Comparison of ENCODE assay signal across 9 cellular contexts in the genomic region with DNA sequence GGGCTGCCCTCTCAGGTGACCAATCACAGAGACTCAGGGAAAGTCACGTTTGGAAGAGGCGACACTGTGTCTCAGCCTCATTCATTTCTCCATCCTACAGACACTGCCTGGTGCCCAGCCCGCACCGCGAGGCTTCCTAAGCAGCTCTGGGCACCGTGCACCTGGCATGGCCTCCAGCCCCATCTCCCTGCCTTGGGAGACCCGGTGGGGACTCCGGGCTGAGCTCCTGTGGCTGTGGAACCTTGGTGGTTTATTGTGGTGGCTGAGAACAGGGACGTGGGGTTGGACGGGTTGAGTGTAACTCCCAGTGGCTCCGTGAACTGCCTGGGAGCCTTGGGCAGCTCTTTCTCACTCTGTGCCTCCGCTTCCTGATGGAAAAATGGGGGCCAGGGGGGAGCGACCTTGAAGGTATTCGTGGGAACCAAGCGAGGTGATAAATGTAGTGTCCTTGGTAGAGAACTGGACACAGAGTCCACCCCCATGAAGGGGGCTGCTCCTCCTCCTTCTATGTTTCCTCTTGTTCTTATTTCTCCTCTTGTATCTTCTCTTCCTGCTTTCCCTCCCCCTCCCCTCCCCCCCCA.
DNase-seq lines count a peak whose midpoint lies in the region; ATAC-seq and TF ChIP-seq lines count a peak whose summit lies in the region.
"Had no signal": no experiment of that assay in that cellular context is flagged by ENCODE, and none has a peak within 500 bp of the region (broad histone marks: within the 10 kb centered on the region; RNA-seq: fewer than 3 reads in every experiment).

No MANE protein-coding gene starts in this region.

- CTCF ChIA-PET in activated CD8-positive, alpha-beta T cell treated with anti-CD3 and anti-CD28 coated beads, Interleukin-2, amount 10 ng/mL, durations not matched to agents 7 days and 5 days (lab: Charles Lee), result interaction anchor here (0.6 kb wide), 1 partner anchor 74 kb away, joined by 3 read pairs; no protein-coding TSS in a partner anchor

- H3K4me1 ChIP-seq in lung (ENCODE audit: control insufficient read depth in 2 of 2, insufficient read depth in 2 of 2, low read length in 2 of 2), result peaks cover 0 to 7% of the 10 kb centered on the region in 2 donors
- H3K4me1 ChIP-seq in uterus, result peaks cover 0 to 5% of the 10 kb centered on the region in 2 donors

- H3K36me3 Mint-ChIP-seq in activated naive CD8-positive, alpha-beta T cell treated with anti-CD3 and anti-CD28 coated beads, Interleukin-2, amount 10 ng/mL, durations not matched to agents 7 days and 5 days, result no peaks in the 10 kb centered on the region
- H3K36me3 Mint-ChIP-seq in activated naive CD8-positive, alpha-beta T cell treated with anti-CD3 and anti-CD28 coated beads for 36 hours, result no peaks in the 10 kb centered on the region
- no peaks in the 10 kb centered on the region for H3K36me3 Mint-ChIP-seq in activated CD8-positive, alpha-beta T cell treated with anti-CD3 and anti-CD28 coated beads, Interleukin-2, amount 10 ng/mL, durations not matched to agents 7 days and 5 days (ENCODE audit: low read depth)

- no peak overlapping the region for H3K27ac ChIP-seq in lung (ENCODE audit: low read depth in 1 of 2, low read length in 1 of 2)
- peak overlapping the region; percentile 27 to 48 for H3K27ac ChIP-seq in uterus

- peak; percentile 45 for ATAC-seq in activated naive CD8-positive, alpha-beta T cell treated with anti-CD3 and anti-CD28 coated beads, Interleukin-2, amount 10 ng/mL, durations not matched to agents 7 days and 5 days (ENCODE audit: low read depth)
- ATAC-seq in activated CD8-positive, alpha-beta T cell treated with anti-CD3 and anti-CD28 coated beads, Interleukin-2, amount 10 ng/mL, durations not matched to agents 7 days and 5 days, result peak; percentile 65
- ATAC-seq in lung (ENCODE audit: insufficient read depth, low FRiP score), result no peak
- ATAC-seq in HG03439 (IDR thresholded peaks at IDR 0.05; ENCODE audit: unreplicated experiment), result no peak

- TF ChIP-seq POLR2A in uterus (IDR thresholded peaks at IDR 0.05), result no peak

- H3K27me3 ChIP-seq in lung (ENCODE audit: control insufficient read depth, insufficient read depth) (no peaks in the 10 kb centered on the region), uterus (no peaks in the 10 kb centered on the region)

- H3K4me3 ChIP-seq in lung (no peak overlapping the region), uterus (no peak overlapping the region)

- H3K4me3 Mint-ChIP-seq in activated naive CD8-positive, alpha-beta T cell treated with anti-CD3 and anti-CD28 coated beads, Interleukin-2, amount 10 ng/mL, durations not matched to agents 7 days and 5 days, result no peak overlapping the region
- no peak overlapping the region for H3K4me3 Mint-ChIP-seq in activated naive CD8-positive, alpha-beta T cell treated with anti-CD3 and anti-CD28 coated beads for 36 hours
- no peak overlapping the region for H3K4me3 Mint-ChIP-seq in activated CD8-positive, alpha-beta T cell treated with anti-CD3 and anti-CD28 coated beads, Interleukin-2, amount 10 ng/mL, durations not matched to agents 7 days and 5 days

- TF ChIP-seq CTCF in lung (IDR thresholded peaks at IDR 0.05; ENCODE audit: control extremely low read depth, extremely low read depth) (no peak), uterus (IDR thresholded peaks at IDR 0.05) (no peak)

- peaks cover 1% of the 10 kb centered on the region for H3K27me3 Mint-ChIP-seq in activated naive CD8-positive, alpha-beta T cell treated with anti-CD3 and anti-CD28 coated beads, Interleukin-2, amount 10 ng/mL, durations not matched to agents 7 days and 5 days
- H3K27me3 Mint-ChIP-seq in activated naive CD8-positive, alpha-beta T cell treated with anti-CD3 and anti-CD28 coated beads for 36 hours, result no peaks in the 10 kb centered on the region
- H3K27me3 Mint-ChIP-seq in activated CD8-positive, alpha-beta T cell treated with anti-CD3 and anti-CD28 coated beads, Interleukin-2, amount 10 ng/mL, durations not matched to agents 7 days and 5 days (ENCODE audit: low read depth), result no peaks in the 10 kb centered on the region

- H3K9me3 Mint-ChIP-seq in activated naive CD8-positive, alpha-beta T cell treated with anti-CD3 and anti-CD28 coated beads, Interleukin-2, amount 10 ng/mL, durations not matched to agents 7 days and 5 days, result no peaks in the 10 kb centered on the region
- no peaks in the 10 kb centered on the region for H3K9me3 Mint-ChIP-seq in activated naive CD8-positive, alpha-beta T cell treated with anti-CD3 and anti-CD28 coated beads for 36 hours
- no peaks in the 10 kb centered on the region for H3K9me3 Mint-ChIP-seq in activated CD8-positive, alpha-beta T cell treated with anti-CD3 and anti-CD28 coated beads, Interleukin-2, amount 10 ng/mL, durations not matched to agents 7 days and 5 days (ENCODE audit: insufficient read depth)

- no peaks in the 10 kb centered on the region for H3K9me3 ChIP-seq in lung (ENCODE audit: control insufficient read depth in 2 of 2, insufficient read depth in 1 of 2, low read length in 1 of 2)
- H3K9me3 ChIP-seq in uterus, result no peaks in the 10 kb centered on the region

- peaks cover 6% of the 10 kb centered on the region for H3K4me1 Mint-ChIP-seq in activated naive CD8-positive, alpha-beta T cell treated with anti-CD3 and anti-CD28 coated beads, Interleukin-2, amount 10 ng/mL, durations not matched to agents 7 days and 5 days
- peaks cover 5% of the 10 kb centered on the region for H3K4me1 Mint-ChIP-seq in activated naive CD8-positive, alpha-beta T cell treated with anti-CD3 and anti-CD28 coated beads for 36 hours
- peaks cover 7% of the 10 kb centered on the region for H3K4me1 Mint-ChIP-seq in activated CD8-positive, alpha-beta T cell treated with anti-CD3 and anti-CD28 coated beads, Interleukin-2, amount 10 ng/mL, durations not matched to agents 7 days and 5 days (ENCODE audit: low read depth)

- DNase-seq in activated naive CD8-positive, alpha-beta T cell treated with anti-CD3 and anti-CD28 coated beads, Interleukin-2, amount 10 ng/mL, durations not matched to agents 7 days and 5 days, result peak; percentile 42
- no peak for DNase-seq in activated naive CD8-positive, alpha-beta T cell treated with anti-CD3 and anti-CD28 coated beads for 36 hours
- DNase-seq in activated CD8-positive, alpha-beta T cell treated with anti-CD3 and anti-CD28 coated beads, Interleukin-2, amount 10 ng/mL, durations not matched to agents 7 days and 5 days, result no peak
- peak; percentile 28 for DNase-seq in lung (ENCODE audit: low spot score)
- DNase-seq in uterus, result peak in 1 of 2 donors; percentile 14
- DNase-seq in NCI-H526 treated with DMSO at 0.1 percent for 48 hours (lab: John Stamatoyannopoulos, UW), result no peak
- DNase-seq in NCI-H2196 (lab: John Stamatoyannopoulos, UW; ENCODE audit: unreplicated experiment), result no peak
- DNase-seq: DMS 273 treated with DMSO at 0.1 percent for 48 hours had no signal

- no peak overlapping the region for H3K27ac Mint-ChIP-seq in activated naive CD8-positive, alpha-beta T cell treated with anti-CD3 and anti-CD28 coated beads, Interleukin-2, amount 10 ng/mL, durations not matched to agents 7 days and 5 days
- no peak overlapping the region for H3K27ac Mint-ChIP-seq in activated naive CD8-positive, alpha-beta T cell treated with anti-CD3 and anti-CD28 coated beads for 36 hours
- H3K27ac Mint-ChIP-seq in activated CD8-positive, alpha-beta T cell treated with anti-CD3 and anti-CD28 coated beads, Interleukin-2, amount 10 ng/mL, durations not matched to agents 7 days and 5 days, result no peak overlapping the region

- intact Hi-C loops in uterus (cut with DNase I; ENCODE audit: low total_unique reads), result no loop called here

- H3K36me3 ChIP-seq in lung (ENCODE audit: control insufficient read depth in 2 of 2, insufficient read depth in 2 of 2, low read length in 2 of 2) (peaks cover 0 to 2% of the 10 kb centered on the region in 2 donors), uterus (no peaks in the 10 kb centered on the region)

- WGBS in lung, 2 donors, result 73 to 81% methylated on average over 15 of the region's 15 CpGs

- POLR2A ChIA-PET in activated naive CD8-positive, alpha-beta T cell treated with anti-CD3 and anti-CD28 coated beads, Interleukin-2, amount 10 ng/mL, durations not matched to agents 7 days and 5 days (lab: Charles Lee), result no interaction called here
- POLR2A ChIA-PET in activated CD8-positive, alpha-beta T cell treated with anti-CD3 and anti-CD28 coated beads, Interleukin-2, amount 10 ng/mL, durations not matched to agents 7 days and 5 days (lab: Charles Lee), result no interaction called here

Comparison
In these comparisons a context has a peak if more than half of its experiments do, and no peak if none do; other contexts are left out.
1. DNase-seq: peak in activated naive CD8-positive, alpha-beta T cell treated with anti-CD3 and anti-CD28 coated beads, Interleukin-2, amount 10 ng/mL, durations not matched to agents 7 days and 5 days (single experiment) and lung (single experiment); none in activated naive CD8-positive, alpha-beta T cell treated with anti-CD3 and anti-CD28 coated beads for 36 hours (single experiment), activated CD8-positive, alpha-beta T cell treated with anti-CD3 and anti-CD28 coated beads, Interleukin-2, amount 10 ng/mL, durations not matched to agents 7 days and 5 days (single experiment), NCI-H526 treated with DMSO at 0.1 percent for 48 hours (single experiment) and NCI-H2196 (single experiment).
2. ATAC-seq: peak in activated naive CD8-positive, alpha-beta T cell treated with anti-CD3 and anti-CD28 coated beads, Interleukin-2, amount 10 ng/mL, durations not matched to agents 7 days and 5 days (single experiment) and activated CD8-positive, alpha-beta T cell treated with anti-CD3 and anti-CD28 coated beads, Interleukin-2, amount 10 ng/mL, durations not matched to agents 7 days and 5 days (single experiment); none in lung (single experiment) and HG03439 (single experiment).
3. H3K27ac ChIP-seq: peak in uterus (2 of 2); none in lung (0 of 2).